ENCODE assay signal across 8 cellular contexts in the genomic region with DNA sequence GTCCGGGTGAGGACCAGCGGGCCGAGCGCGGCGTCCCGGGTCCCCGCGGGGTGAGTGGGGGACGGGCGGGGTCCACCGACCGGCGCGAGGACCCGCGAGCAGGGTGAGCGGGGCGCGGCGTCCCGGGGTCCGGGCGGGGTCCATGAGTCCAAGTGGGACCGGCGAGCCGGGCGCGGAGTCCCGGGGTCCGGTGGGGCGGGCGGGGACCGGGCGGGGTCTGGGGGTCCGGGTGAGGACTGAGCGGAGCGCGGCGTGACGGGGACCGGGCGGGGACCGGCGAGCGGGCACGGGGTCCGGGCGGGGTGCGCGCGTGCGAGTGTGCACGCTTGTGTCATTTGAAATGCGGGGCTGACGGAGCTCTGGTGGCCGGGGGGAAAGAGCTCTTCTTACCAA. TPM values are rescaled to one million over a fixed set of nuclear protein-coding genes. Genes with fewer than 3 reads are reported as not detected.
DNase-seq lines count a peak whose midpoint lies in the region; ATAC-seq, FAIRE-seq and TF ChIP-seq lines count a peak whose summit lies in the region.

No MANE protein-coding gene starts in this region.

- H3K36me3 ChIP-seq in esophagus squamous epithelium = no peaks in the 10 kb centered on the region
- H3K36me3 ChIP-seq in ovary = no peaks in the 10 kb centered on the region

- no peak overlapping the region for H3K27ac Mint-ChIP-seq in T-helper 2 cell treated with Interferon-gamma antibody and Interleukin-4, amounts not matched to agents 5 μg/mL and 100 μg/mL, for 36 hours

- no peaks in the 10 kb centered on the region for H3K9me3 ChIP-seq in esophagus squamous epithelium
- H3K9me3 ChIP-seq in ovary = no peaks in the 10 kb centered on the region

- peak; percentile 6 for ATAC-seq in GM19351 (IDR thresholded peaks at IDR 0.05; ENCODE audit: unreplicated experiment)

- H3K4me3 Mint-ChIP-seq in T-helper 2 cell treated with Interferon-gamma antibody and Interleukin-4, amounts not matched to agents 5 μg/mL and 100 μg/mL, for 36 hours = peak overlapping the region; percentile 74

- peaks cover 6% of the 10 kb centered on the region for H3K4me1 Mint-ChIP-seq in T-helper 2 cell treated with Interferon-gamma antibody and Interleukin-4, amounts not matched to agents 5 μg/mL and 100 μg/mL, for 36 hours (ENCODE audit: low read depth)

- TF ChIP-seq CTCF in esophagus squamous epithelium (IDR thresholded peaks at IDR 0.05) (no peak), ovary (IDR thresholded peaks at IDR 0.05) (no peak)

- peak overlapping the region; percentile 53 to 77 (median 70) for H3K4me3 ChIP-seq in esophagus squamous epithelium
- H3K4me3 ChIP-seq in ovary = peak overlapping the region; percentile 96

- peaks cover 86% of the 10 kb centered on the region for H3K27me3 Mint-ChIP-seq in T-helper 2 cell treated with Interferon-gamma antibody and Interleukin-4, amounts not matched to agents 5 μg/mL and 100 μg/mL, for 36 hours (ENCODE audit: low read depth)

- intact Hi-C loops in esophagus squamous epithelium (cut with DNase I) (no loop called here), ovary (cut with DNase I) (no loop called here)

- no peak for FAIRE-seq in urothelium cell line (lab: Jason Lieb, UNC)

- no peaks in the 10 kb centered on the region for H3K36me3 Mint-ChIP-seq in T-helper 2 cell treated with Interferon-gamma antibody and Interleukin-4, amounts not matched to agents 5 μg/mL and 100 μg/mL, for 36 hours (ENCODE audit: low read depth)

- no peak for TF ChIP-seq POLR2A in esophagus squamous epithelium (IDR thresholded peaks at IDR 0.05)
- TF ChIP-seq POLR2A in ovary (IDR thresholded peaks at IDR 0.05) = no peak

- TF ChIP-seq EP300 in ovary (IDR thresholded peaks at IDR 0.05) = no peak

- H3K4me1 ChIP-seq in esophagus squamous epithelium (peaks cover 0 to 36% (median 0%) of the 10 kb centered on the region in 3 donors), ovary (ENCODE audit: insufficient read depth) (peaks cover 7% of the 10 kb centered on the region)

- no peak for DNase-seq in T-helper 2 cell treated with Interferon-gamma antibody and Interleukin-4, amounts not matched to agents 5 μg/mL and 100 μg/mL, for 36 hours (ENCODE audit: low spot score)
- DNase-seq in esophagus squamous epithelium (lab: John Stamatoyannopoulos, UW) (no peak), ovary (peak; percentile 23 to 56 (median 46)), superior temporal gyrus (ENCODE audit: extremely low spot score) (no peak), CD1c-positive myeloid dendritic cell (ENCODE audit: extremely low spot score) (no peak), urothelium cell line (ENCODE audit: low spot score) (no peak), cerebellar nuclear complex (lab: John Stamatoyannopoulos, UW) (no peak)

- H3K9me3 Mint-ChIP-seq in T-helper 2 cell treated with Interferon-gamma antibody and Interleukin-4, amounts not matched to agents 5 μg/mL and 100 μg/mL, for 36 hours = no peaks in the 10 kb centered on the region

- peaks cover 0 to 48% (median 0%) of the 10 kb centered on the region in 4 donors for H3K27me3 ChIP-seq in esophagus squamous epithelium
- H3K27me3 ChIP-seq in ovary = no peaks in the 10 kb centered on the region

- H3K27ac ChIP-seq in esophagus squamous epithelium = peak overlapping the region; percentile 67 to 88 (median 82)
- H3K27ac ChIP-seq in ovary = peak overlapping the region; percentile 50 to 73

- WGBS in esophagus squamous epithelium, 2 donors = 0% methylated on average over 1 of the region's 57 CpGs; no CpG with 5 or more reads in 1 of the 2 donors
- 1 to 3% (median 1%) methylated on average over 30 to 57 of the region's 57 CpGs for WGBS in ovary, 3 donors

RNA-seq across cellular contexts. Expression of a gene that starts 0.8 kb away (rescaled TPM):
- total RNA-seq in esophagus squamous epithelium = 10 to 100 TPM in 2 of 4 donors, 1 to 10 TPM in 2; 4.2 to 62.4 (median 13.5) TPM
- total RNA-seq in ovary = 100 to 1,000 TPM in 1 of 7 donors, 10 to 100 TPM in 6; 50.7 to 107 (median 71.2) TPM
- polyA plus RNA-seq in ovary = 10 to 100 TPM; 38.8 to 45.7 TPM

Comparison
In these comparisons a context has a peak if more than half of its experiments do, and no peak if none do; other contexts are left out.
1. DNase-seq: peak in ovary (5 of 5); none in T-helper 2 cell treated with Interferon-gamma antibody and Interleukin-4, amounts not matched to agents 5 μg/mL and 100 μg/mL, for 36 hours (single experiment), esophagus squamous epithelium (single experiment), superior temporal gyrus (single experiment), CD1c-positive myeloid dendritic cell (single experiment), urothelium cell line (single experiment) and cerebellar nuclear complex (0 of 2).